ENCODE assay signal across 1 cellular context in genomic region chr1:232472485-232473041, GRCh38.
TF ChIP-seq lines count a peak whose summit lies in the region.

No MANE protein-coding gene starts in this region.

TF ChIP-seq in HEK293, 187 proteins besides CTCF, POLR2A, EP300 and RAD21 (continued from another document and continues in another):
- TF ChIP-seq ZBTB11 (tag by site-specific recombination; conservative IDR thresholded peaks at IDR 0.05; ENCODE audit: low read depth) (no peak), ZNF214 (tag by site-specific recombination; IDR thresholded peaks at IDR 0.05; ENCODE audit: borderline replicate concordance) (no peak), ZNF37A (tag by site-specific recombination; IDR thresholded peaks at IDR 0.05) (no peak), ZNF785 (tag by site-specific recombination; IDR thresholded peaks at IDR 0.05) (no peak), ZNF155 (tag by site-specific recombination; IDR thresholded peaks at IDR 0.05) (no peak), KLF9 (tag by site-specific recombination; IDR thresholded peaks at IDR 0.05; ENCODE audit: low read depth) (no peak), FEZF1 (tag by site-specific recombination; IDR thresholded peaks at IDR 0.05) (peak; percentile 85), ZNF707 (tag by site-specific recombination; IDR thresholded peaks at IDR 0.05) (no peak), PRDM2 (tag by site-specific recombination; IDR thresholded peaks at IDR 0.05; ENCODE audit: borderline replicate concordance) (no peak), ZFP41 (tag by site-specific recombination; IDR thresholded peaks at IDR 0.05; ENCODE audit: borderline replicate concordance) (no peak), KLF16 (tag by site-specific recombination; IDR thresholded peaks at IDR 0.05) (peak; percentile 68; the same call in 1 of the 2 replicates), ZNF664 (tag by site-specific recombination; IDR thresholded peaks at IDR 0.05) (no peak), ZNF121 (tag by site-specific recombination; IDR thresholded peaks at IDR 0.05) (no peak), ZNF114 (tag by site-specific recombination; IDR thresholded peaks at IDR 0.05) (no peak), ZNF138 (tag by site-specific recombination; IDR thresholded peaks at IDR 0.05; ENCODE audit: borderline replicate concordance) (no peak), ZNF239 (tag by site-specific recombination; IDR thresholded peaks at IDR 0.05) (no peak), ZNF23 (tag by site-specific recombination; IDR thresholded peaks at IDR 0.05; ENCODE audit: borderline replicate concordance) (no peak), ZNF660 (tag by site-specific recombination; IDR thresholded peaks at IDR 0.05) (no peak), OSR2 (tag by site-specific recombination; IDR thresholded peaks at IDR 0.05) (no peak), ZNF529 (tag by site-specific recombination; IDR thresholded peaks at IDR 0.05; ENCODE audit: insufficient replicate concordance) (no peak), TRIM28 (IDR thresholded peaks at IDR 0.05; ENCODE audit: borderline replicate concordance, low read length) (no peak), ZIC2 (tag by site-specific recombination; IDR thresholded peaks at IDR 0.05) (no peak), ZSCAN16 (tag by site-specific recombination; IDR thresholded peaks at IDR 0.05) (no peak), ZFP37 (tag by site-specific recombination; IDR thresholded peaks at IDR 0.05) (no peak), ZNF548 (tag by site-specific recombination; IDR thresholded peaks at IDR 0.05) (no peak), ZNF221 (tag by site-specific recombination; IDR thresholded peaks at IDR 0.05; ENCODE audit: borderline replicate concordance) (no peak), ZNF157 (tag by site-specific recombination; IDR thresholded peaks at IDR 0.05) (no peak), PRDM6 (tag by site-specific recombination; IDR thresholded peaks at IDR 0.05) (peak; percentile 84), ZBTB21 (tag by site-specific recombination; IDR thresholded peaks at IDR 0.05) (no peak), ZNF76 (tag by site-specific recombination; IDR thresholded peaks at IDR 0.05; ENCODE audit: borderline replicate concordance, low read depth) (no peak), ZNF311 (tag by site-specific recombination; IDR thresholded peaks at IDR 0.05; ENCODE audit: borderline replicate concordance) (no peak), ZNF626 (tag by site-specific recombination; IDR thresholded peaks at IDR 0.05) (0 out of 2 replicates have a peak, but pooled peaks have one; percentile 5), MEIS1 (CRISPR knock-in tag; IDR thresholded peaks at IDR 0.05; ENCODE audit: borderline replicate concordance) (no peak), ZNF426 (tag by site-specific recombination; IDR thresholded peaks at IDR 0.05) (no peak), ZNF416 (tag by site-specific recombination; IDR thresholded peaks at IDR 0.05) (no peak)
- TF ChIP-seq, protein P1, sequence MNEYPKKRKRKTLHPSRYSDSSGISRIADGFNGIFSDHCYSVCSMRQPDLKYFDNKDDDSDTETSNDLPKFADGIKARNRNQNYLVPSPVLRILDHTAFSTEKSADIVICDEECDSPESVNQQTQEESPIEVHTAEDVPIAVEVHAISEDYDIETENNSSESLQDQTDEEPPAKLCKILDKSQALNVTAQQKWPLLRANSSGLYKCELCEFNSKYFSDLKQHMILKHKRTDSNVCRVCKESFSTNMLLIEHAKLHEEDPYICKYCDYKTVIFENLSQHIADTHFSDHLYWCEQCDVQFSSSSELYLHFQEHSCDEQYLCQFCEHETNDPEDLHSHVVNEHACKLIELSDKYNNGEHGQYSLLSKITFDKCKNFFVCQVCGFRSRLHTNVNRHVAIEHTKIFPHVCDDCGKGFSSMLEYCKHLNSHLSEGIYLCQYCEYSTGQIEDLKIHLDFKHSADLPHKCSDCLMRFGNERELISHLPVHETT (tag by site-specific recombination; IDR thresholded peaks at IDR 0.05) = no peak
- TF ChIP-seq, protein P2, sequence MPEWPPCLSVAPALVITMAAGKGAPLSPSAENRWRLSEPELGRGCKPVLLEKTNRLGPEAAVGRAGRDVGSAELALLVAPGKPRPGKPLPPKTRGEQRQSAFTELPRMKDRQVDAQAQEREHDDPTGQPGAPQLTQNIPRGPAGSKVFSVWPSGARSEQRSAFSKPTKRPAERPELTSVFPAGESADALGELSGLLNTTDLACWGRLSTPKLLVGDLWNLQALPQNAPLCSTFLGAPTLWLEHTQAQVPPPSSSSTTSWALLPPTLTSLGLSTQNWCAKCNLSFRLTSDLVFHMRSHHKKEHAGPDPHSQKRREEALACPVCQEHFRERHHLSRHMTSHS (tag by site-specific recombination; IDR thresholded peaks at IDR 0.05) = no peak
- TF ChIP-seq, protein P3, sequence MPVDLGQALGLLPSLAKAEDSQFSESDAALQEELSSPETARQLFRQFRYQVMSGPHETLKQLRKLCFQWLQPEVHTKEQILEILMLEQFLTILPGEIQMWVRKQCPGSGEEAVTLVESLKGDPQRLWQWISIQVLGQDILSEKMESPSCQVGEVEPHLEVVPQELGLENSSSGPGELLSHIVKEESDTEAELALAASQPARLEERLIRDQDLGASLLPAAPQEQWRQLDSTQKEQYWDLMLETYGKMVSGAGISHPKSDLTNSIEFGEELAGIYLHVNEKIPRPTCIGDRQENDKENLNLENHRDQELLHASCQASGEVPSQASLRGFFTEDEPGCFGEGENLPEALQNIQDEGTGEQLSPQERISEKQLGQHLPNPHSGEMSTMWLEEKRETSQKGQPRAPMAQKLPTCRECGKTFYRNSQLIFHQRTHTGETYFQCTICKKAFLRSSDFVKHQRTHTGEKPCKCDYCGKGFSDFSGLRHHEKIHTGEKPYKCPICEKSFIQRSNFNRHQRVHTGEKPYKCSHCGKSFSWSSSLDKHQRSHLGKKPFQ (tag by site-specific recombination; IDR thresholded peaks at IDR 0.05) = no peak
- TF ChIP-seq, protein P4, sequence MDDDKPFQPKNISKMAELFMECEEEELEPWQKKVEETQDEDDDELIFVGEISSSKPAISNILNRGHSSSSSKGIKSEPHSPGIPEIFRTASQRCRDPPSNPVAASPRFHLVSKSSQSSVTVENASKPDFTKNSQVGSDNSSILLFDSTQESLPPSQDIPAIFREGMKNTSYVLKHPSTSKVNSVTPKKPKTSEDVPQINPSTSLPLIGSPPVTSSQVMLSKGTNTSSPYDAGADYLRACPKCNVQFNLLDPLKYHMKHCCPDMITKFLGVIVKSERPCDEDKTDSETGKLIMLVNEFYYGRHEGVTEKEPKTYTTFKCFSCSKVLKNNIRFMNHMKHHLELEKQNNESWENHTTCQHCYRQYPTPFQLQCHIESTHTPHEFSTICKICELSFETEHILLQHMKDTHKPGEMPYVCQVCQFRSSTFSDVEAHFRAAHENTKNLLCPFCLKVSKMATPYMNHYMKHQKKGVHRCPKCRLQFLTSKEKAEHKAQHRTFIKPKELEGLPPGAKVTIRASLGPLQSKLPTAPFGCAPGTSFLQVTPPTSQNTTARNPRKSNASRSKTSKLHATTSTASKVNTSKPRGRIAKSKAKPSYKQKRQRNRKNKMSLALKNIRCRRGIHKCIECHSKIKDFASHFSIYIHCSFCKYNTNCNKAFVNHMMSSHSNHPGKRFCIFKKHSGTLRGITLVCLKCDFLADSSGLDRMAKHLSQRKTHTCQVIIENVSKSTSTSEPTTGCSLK (tag by site-specific recombination; IDR thresholded peaks at IDR 0.05) = no peak
- TF ChIP-seq, protein P5, sequence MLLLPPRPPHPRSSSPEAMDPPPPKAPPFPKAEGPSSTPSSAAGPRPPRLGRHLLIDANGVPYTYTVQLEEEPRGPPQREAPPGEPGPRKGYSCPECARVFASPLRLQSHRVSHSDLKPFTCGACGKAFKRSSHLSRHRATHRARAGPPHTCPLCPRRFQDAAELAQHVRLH (tag by site-specific recombination; IDR thresholded peaks at IDR 0.05) = peak; percentile 51; the same call in 1 of the 2 replicates
- TF ChIP-seq, protein P6, sequence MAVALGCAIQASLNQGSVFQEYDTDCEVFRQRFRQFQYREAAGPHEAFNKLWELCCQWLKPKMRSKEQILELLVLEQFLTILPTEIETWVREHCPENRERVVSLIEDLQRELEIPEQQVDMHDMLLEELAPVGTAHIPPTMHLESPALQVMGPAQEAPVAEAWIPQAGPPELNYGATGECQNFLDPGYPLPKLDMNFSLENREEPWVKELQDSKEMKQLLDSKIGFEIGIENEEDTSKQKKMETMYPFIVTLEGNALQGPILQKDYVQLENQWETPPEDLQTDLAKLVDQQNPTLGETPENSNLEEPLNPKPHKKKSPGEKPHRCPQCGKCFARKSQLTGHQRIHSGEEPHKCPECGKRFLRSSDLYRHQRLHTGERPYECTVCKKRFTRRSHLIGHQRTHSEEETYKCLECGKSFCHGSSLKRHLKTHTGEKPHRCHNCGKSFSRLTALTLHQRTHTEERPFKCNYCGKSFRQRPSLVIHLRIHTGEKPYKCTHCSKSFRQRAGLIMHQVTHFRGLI (tag by site-specific recombination; IDR thresholded peaks at IDR 0.05) = no peak
- TF ChIP-seq, protein P7, sequence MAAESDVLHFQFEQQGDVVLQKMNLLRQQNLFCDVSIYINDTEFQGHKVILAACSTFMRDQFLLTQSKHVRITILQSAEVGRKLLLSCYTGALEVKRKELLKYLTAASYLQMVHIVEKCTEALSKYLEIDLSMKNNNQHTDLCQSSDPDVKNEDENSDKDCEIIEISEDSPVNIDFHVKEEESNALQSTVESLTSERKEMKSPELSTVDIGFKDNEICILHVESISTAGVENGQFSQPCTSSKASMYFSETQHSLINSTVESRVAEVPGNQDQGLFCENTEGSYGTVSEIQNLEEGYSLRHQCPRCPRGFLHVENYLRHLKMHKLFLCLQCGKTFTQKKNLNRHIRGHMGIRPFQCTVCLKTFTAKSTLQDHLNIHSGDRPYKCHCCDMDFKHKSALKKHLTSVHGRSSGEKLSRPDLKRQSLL (tag by site-specific recombination; IDR thresholded peaks at IDR 0.05) = no peak
